Comparison of ENCODE assay signal across 1 cellular context in genomic region chr1:47819503-47819888, GRCh38.
TF ChIP-seq lines count a peak whose summit lies in the region.

No MANE protein-coding gene starts in this region.

TF ChIP-seq in H1, 55 proteins besides CTCF, POLR2A, EP300 and RAD21 (continued from another document):
- TF ChIP-seq CHD7 (IDR thresholded peaks at IDR 0.05; ENCODE audit: insufficient replicate concordance, low read length) (no peak), NANOG (IDR thresholded peaks at IDR 0.05; ENCODE audit: insufficient read depth, low read depth, low read length, poor library complexity, severe bottlenecking) (no peak), SP2 (IDR thresholded peaks at IDR 0.05; ENCODE audit: low read length) (no peak), SRF (IDR thresholded peaks at IDR 0.05; ENCODE audit: low read depth, low read length) (no peak), ATF2 (IDR thresholded peaks at IDR 0.05; ENCODE audit: low read length) (no peak), TAF7 (optimal IDR thresholded peaks at IDR 0.05; ENCODE audit: borderline replicate concordance, low read depth, low read length) (no peak), FOSL1 (IDR thresholded peaks at IDR 0.05; ENCODE audit: insufficient read depth, low read depth, low read length) (no peak), HDAC6 (IDR thresholded peaks at IDR 0.05; ENCODE audit: low read depth, low read length) (no peak), NRF1 (IDR thresholded peaks at IDR 0.05; ENCODE audit: low read depth, low read length) (no peak), CHD1 (IDR thresholded peaks at IDR 0.05; ENCODE audit: low read depth, low read length) (no peak), RNF2 (IDR thresholded peaks at IDR 0.05; ENCODE audit: borderline replicate concordance, low read depth, low read length, missing control alignments, poor library complexity, severe bottlenecking) (no peak), TAF1 (IDR thresholded peaks at IDR 0.05; ENCODE audit: low read depth, low read length) (no peak), JUN (IDR thresholded peaks at IDR 0.05; ENCODE audit: low read depth, low read length) (no peak), POLR2AphosphoS5 (IDR thresholded peaks at IDR 0.05; ENCODE audit: low read depth, low read length) (no peak), BACH1 (IDR thresholded peaks at IDR 0.05; ENCODE audit: low read length) (no peak), SP1 (IDR thresholded peaks at IDR 0.05; ENCODE audit: low read depth, low read length) (no peak), ATF3 (IDR thresholded peaks at IDR 0.05; ENCODE audit: insufficient read depth, low read depth, low read length) (no peak), RBBP5 (IDR thresholded peaks at IDR 0.05; ENCODE audit: borderline replicate concordance, low read depth, low read length) (no peak)
